ENCODE assay signal across 25 cellular contexts in the genomic region with DNA sequence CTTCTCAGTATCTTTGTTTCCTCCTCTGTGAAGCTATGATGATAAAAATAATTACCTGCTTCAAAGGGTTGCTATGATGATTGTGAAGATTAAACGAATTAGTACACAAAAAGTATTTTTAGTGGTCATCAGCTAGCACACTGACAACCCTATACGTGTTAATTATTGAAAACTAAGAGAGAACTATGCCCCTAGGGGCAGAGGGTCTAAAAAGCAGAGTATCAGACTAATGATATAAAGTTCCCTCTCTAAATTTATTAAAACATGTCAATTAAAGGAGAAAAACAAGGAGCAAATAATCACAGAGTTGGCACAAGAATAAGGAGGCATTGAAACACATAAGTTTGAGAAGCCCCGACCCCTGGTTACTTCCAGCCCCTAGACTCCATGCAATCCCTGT.
"Had no signal": no experiment of that assay in that cellular context is flagged by ENCODE, and none has a peak within 500 bp of the region (broad histone marks: within the 10 kb centered on the region; RNA-seq: fewer than 3 reads in every experiment).

No MANE protein-coding gene starts in this region.

- H3K9me3 ChIP-seq: SJSA1 had no signal

- H3K27ac Mint-ChIP-seq: activated CD4-positive, alpha-beta memory T cell treated with anti-CD3 and anti-CD28 coated beads, Interleukin-2, amount 10 ng/mL, durations not matched to agents 7 days and 5 days; activated CD4-positive, alpha-beta T cell treated with anti-CD3 and anti-CD28 coated beads for 36 hours; activated naive CD4-positive, alpha-beta T cell treated with anti-CD3 and anti-CD28 coated beads, Interleukin-2, amount 50 U/mL, for 24 hours; activated T-helper 1 cell treated with anti-CD3 and anti-CD28 coated beads, Interleukin-12 subunit alpha, Interleukin-12 subunit beta, Interleukin-2, Interleukin-4 antibody, amounts not matched to agents 30 ng/mL and 10 ng/mL and 1 ng/mL, durations not matched to agents 14 hours and 24 hours and 36 hours; T-cell had no signal

- H3K27me3 Mint-ChIP-seq: activated CD4-positive, alpha-beta T cell treated with anti-CD3 and anti-CD28 coated beads for 36 hours; activated naive CD4-positive, alpha-beta T cell treated with anti-CD3 and anti-CD28 coated beads, Interleukin-2, amount 50 U/mL, for 24 hours; central memory CD8-positive, alpha-beta T cell had no signal

- H3K4me3 ChIP-seq: SJSA1 had no signal

- ATAC-seq: activated CD4-positive, alpha-beta T cell treated with anti-CD3 and anti-CD28 coated beads for 36 hours; PC-3; T-cell had no signal

- H3K4me3 Mint-ChIP-seq: activated CD4-positive, alpha-beta memory T cell treated with anti-CD3 and anti-CD28 coated beads, Interleukin-2, amount 10 ng/mL, durations not matched to agents 7 days and 5 days; activated CD4-positive, alpha-beta T cell treated with anti-CD3 and anti-CD28 coated beads for 36 hours; activated naive CD4-positive, alpha-beta T cell treated with anti-CD3 and anti-CD28 coated beads, Interleukin-2, amount 50 U/mL, for 24 hours; activated T-helper 1 cell treated with anti-CD3 and anti-CD28 coated beads, Interleukin-12 subunit alpha, Interleukin-12 subunit beta, Interleukin-2, Interleukin-4 antibody, amounts not matched to agents 30 ng/mL and 10 ng/mL and 1 ng/mL, durations not matched to agents 14 hours and 24 hours and 36 hours; central memory CD8-positive, alpha-beta T cell; T-cell had no signal

- H3K4me1 Mint-ChIP-seq: activated CD4-positive, alpha-beta memory T cell treated with anti-CD3 and anti-CD28 coated beads, Interleukin-2, amount 10 ng/mL, durations not matched to agents 7 days and 5 days had no signal

- DNase-seq: activated CD4-positive, alpha-beta memory T cell treated with anti-CD3 and anti-CD28 coated beads, Interleukin-2, amount 10 ng/mL, durations not matched to agents 7 days and 5 days; activated CD4-positive, alpha-beta T cell treated with anti-CD3 and anti-CD28 coated beads for 36 hours; activated CD4-positive, alpha-beta T cell treated with anti-CD3 and anti-CD28 coated beads, Interleukin-2, amount 50 U/mL, for 1 hour; activated effector memory CD4-positive, alpha-beta T cell treated with Interleukin-2 at 50 U/mL for 16 hours; activated naive CD4-positive, alpha-beta T cell; aorta; KG1; NCI-H1092; NCI-H1417; NCI-H2029; NCI-H2107; NCI-H2171 treated with DMSO at 0.1 percent for 48 hours; NCI-H226; NCI-H526; NCI-H82; PC-3; SHP77; T-cell; T-helper 2 cell; T1000 had no signal

- H3K36me3 Mint-ChIP-seq: activated naive CD4-positive, alpha-beta T cell treated with anti-CD3 and anti-CD28 coated beads, Interleukin-2, amount 50 U/mL, for 24 hours; T-cell had no signal

- H3K9me3 Mint-ChIP-seq: activated CD4-positive, alpha-beta memory T cell treated with anti-CD3 and anti-CD28 coated beads, Interleukin-2, amount 10 ng/mL, durations not matched to agents 7 days and 5 days; activated naive CD4-positive, alpha-beta T cell treated with anti-CD3 and anti-CD28 coated beads, Interleukin-2, amount 50 U/mL, for 24 hours; activated T-helper 1 cell treated with anti-CD3 and anti-CD28 coated beads, Interleukin-12 subunit alpha, Interleukin-12 subunit beta, Interleukin-2, Interleukin-4 antibody, amounts not matched to agents 30 ng/mL and 10 ng/mL and 1 ng/mL, durations not matched to agents 14 hours and 24 hours and 36 hours; central memory CD8-positive, alpha-beta T cell; T-cell had no signal

- H3K27ac ChIP-seq: SJSA1, VCaP had no signal

- H3K36me3 ChIP-seq: SJSA1 had no signal

- H3K27me3 ChIP-seq: SJSA1 had no signal
